ENCODE assay signal across 10 cellular contexts in genomic region chr5:66558562-66558961, GRCh38. TPM values are rescaled to one million over a fixed set of nuclear protein-coding genes. Genes with fewer than 3 reads are reported as not detected.
DNase-seq lines count a peak whose midpoint lies in the region; ATAC-seq and TF ChIP-seq lines count a peak whose summit lies in the region.
"Had no signal": no experiment of that assay in that cellular context is flagged by ENCODE, and none has a peak within 500 bp of the region (broad histone marks: within the 10 kb centered on the region; RNA-seq: fewer than 3 reads in every experiment).

No MANE protein-coding gene starts in this region.

- BruUV-seq in MCF 10A (replicated peaks; lab: Mats Ljungman, UMichigan): no TSS peak

- H3K36me3 ChIP-seq in mucosa of descending colon (ENCODE audit: low read depth) (no peaks in the 10 kb centered on the region), upper lobe of right lung (no peaks in the 10 kb centered on the region)

- CTCF ChIA-PET in activated CD4-positive, alpha-beta T cell treated with anti-CD3 and anti-CD28 coated beads for 36 hours (lab: Charles Lee): no interaction called here
- CTCF ChIA-PET in MCF 10A (lab: Yijun Ruan, JAX): interaction anchor here (1.1 kb wide), 1 partner anchor 33 kb away, joined by 3 read pairs; no protein-coding TSS in a partner anchor

- H3K27me3 Mint-ChIP-seq in activated CD4-positive, alpha-beta T cell treated with anti-CD3 and anti-CD28 coated beads for 36 hours: peaks cover 9% of the 10 kb centered on the region
- H3K27me3 Mint-ChIP-seq in MCF 10A (ENCODE audit: insufficient read depth, unreplicated experiment): no peaks in the 10 kb centered on the region
- H3K27me3 Mint-ChIP-seq: progenitor cell of endocrine pancreas had no signal

- peaks cover 3% of the 10 kb centered on the region for H3K9me3 Mint-ChIP-seq in activated CD4-positive, alpha-beta T cell treated with anti-CD3 and anti-CD28 coated beads for 36 hours (ENCODE audit: low read depth)
- H3K9me3 Mint-ChIP-seq in MCF 10A (ENCODE audit: unreplicated experiment): no peaks in the 10 kb centered on the region

- POLR2A ChIA-PET in activated CD4-positive, alpha-beta T cell treated with anti-CD3 and anti-CD28 coated beads for 36 hours (lab: Charles Lee): interaction anchor here (0.8 kb wide), 1 partner anchor 400 kb away, joined by 4 read pairs; no protein-coding TSS in a partner anchor
- POLR2A ChIA-PET in MCF 10A (lab: Yijun Ruan, JAX): no interaction called here

- peak; percentile 43 for ATAC-seq in activated CD4-positive, alpha-beta T cell treated with anti-CD3 and anti-CD28 coated beads for 36 hours
- peak; percentile 66 for ATAC-seq in HG03378 (IDR thresholded peaks at IDR 0.05; ENCODE audit: unreplicated experiment)
- ATAC-seq in mucosa of descending colon: peak; percentile 31
- ATAC-seq in upper lobe of right lung: no peak

- no peak for TF ChIP-seq CTCF in GM20000 (IDR thresholded peaks at IDR 0.05; ENCODE audit: extremely low read depth, missing control alignments)
- no peak for TF ChIP-seq CTCF in mucosa of descending colon (IDR thresholded peaks at IDR 0.05)
- TF ChIP-seq CTCF in MCF 10A (IDR thresholded peaks at IDR 0.05; ENCODE audit: unreplicated experiment): no peak
- TF ChIP-seq CTCF in upper lobe of right lung (IDR thresholded peaks at IDR 0.05): no peak

- H3K4me1 ChIP-seq in mucosa of descending colon (ENCODE audit: low read depth) (no peaks in the 10 kb centered on the region), upper lobe of right lung (peaks cover 11% of the 10 kb centered on the region)

- H3K27ac Mint-ChIP-seq in activated CD4-positive, alpha-beta T cell treated with anti-CD3 and anti-CD28 coated beads for 36 hours: peak overlapping the region; percentile 61
- no peak overlapping the region for H3K27ac Mint-ChIP-seq in MCF 10A (ENCODE audit: low read depth, unreplicated experiment)
- H3K27ac Mint-ChIP-seq: progenitor cell of endocrine pancreas had no signal

- DNase-seq in activated CD4-positive, alpha-beta T cell treated with anti-CD3 and anti-CD28 coated beads for 36 hours: peak; percentile 37
- no peak for DNase-seq in activated CD4-positive, alpha-beta T cell treated with anti-CD3 and anti-CD28 coated beads, Interleukin-2, amount 50 U/mL, for 1 hour
- DNase-seq in GM20000 (ENCODE audit: low spot score) (peak; percentile 41), mucosa of descending colon (peak in 1 of 3 donors; percentile 3), MCF 10A (ENCODE audit: unreplicated experiment) (no peak), ureter (ENCODE audit: low spot score) (no peak), upper lobe of right lung (no peak)
- DNase-seq: NCI-H2081 had no signal

- intact Hi-C loops in activated CD4-positive, alpha-beta T cell treated with anti-CD3 and anti-CD28 coated beads for 36 hours (cut with DNase I, micrococcal nuclease): loop anchor here in 1 of 2 experiments (10.0 kb wide), 1 partner anchor 446 kb away; no protein-coding TSS in a partner anchor
- intact Hi-C loops in mucosa of descending colon (cut with DNase I, micrococcal nuclease): no loop called here
- intact Hi-C loops in MCF 10A (cut with micrococcal nuclease): no loop called here
- intact Hi-C loops in upper lobe of right lung (cut with DNase I): no loop called here

- no peak overlapping the region for H3K4me3 Mint-ChIP-seq in activated CD4-positive, alpha-beta T cell treated with anti-CD3 and anti-CD28 coated beads for 36 hours
- H3K4me3 Mint-ChIP-seq in MCF 10A (ENCODE audit: unreplicated experiment): no peak overlapping the region

- H3K9me3 ChIP-seq in mucosa of descending colon: no peaks in the 10 kb centered on the region
- no peaks in the 10 kb centered on the region for H3K9me3 ChIP-seq in upper lobe of right lung

- no peak overlapping the region for H3K27ac ChIP-seq in upper lobe of right lung

- H3K27me3 ChIP-seq in upper lobe of right lung: no peaks in the 10 kb centered on the region

- H3K36me3 Mint-ChIP-seq in activated CD4-positive, alpha-beta T cell treated with anti-CD3 and anti-CD28 coated beads for 36 hours (ENCODE audit: low read depth): no peaks in the 10 kb centered on the region
- no peaks in the 10 kb centered on the region for H3K36me3 Mint-ChIP-seq in MCF 10A (ENCODE audit: insufficient read depth, unreplicated experiment)

- no peak overlapping the region for H3K4me3 ChIP-seq in mucosa of descending colon
- no peak overlapping the region for H3K4me3 ChIP-seq in upper lobe of right lung

- peaks cover 24% of the 10 kb centered on the region for H3K4me1 Mint-ChIP-seq in activated CD4-positive, alpha-beta T cell treated with anti-CD3 and anti-CD28 coated beads for 36 hours
- H3K4me1 Mint-ChIP-seq in MCF 10A (ENCODE audit: insufficient read depth, unreplicated experiment): peaks cover 7% of the 10 kb centered on the region

RNA-seq across cellular contexts. Expression of gene MAST4, which starts 37.6 kb away (rescaled TPM):
- 10 to 100 TPM; 19.2 to 26.7 TPM for total RNA-seq in activated CD4-positive, alpha-beta T cell treated with anti-CD3 and anti-CD28 coated beads for 36 hours
- 10 to 100 TPM; 16.2 to 34.0 (median 22.5) TPM for total RNA-seq in mucosa of descending colon
- 26.5 and 26.8 TPM in 2 replicates for total RNA-seq in MCF 10A (2022)
- total RNA-seq in ureter: 114 TPM
- 52.6 TPM for total RNA-seq in upper lobe of right lung

Comparison
In these comparisons a context has a peak if more than half of its experiments do, and no peak if none do; other contexts are left out.
1. DNase-seq: peak in activated CD4-positive, alpha-beta T cell treated with anti-CD3 and anti-CD28 coated beads for 36 hours (single experiment) and GM20000 (single experiment); none in activated CD4-positive, alpha-beta T cell treated with anti-CD3 and anti-CD28 coated beads, Interleukin-2, amount 50 U/mL, for 1 hour (single experiment), MCF 10A (single experiment), ureter (single experiment) and upper lobe of right lung (single experiment).